In the genomic region with DNA sequence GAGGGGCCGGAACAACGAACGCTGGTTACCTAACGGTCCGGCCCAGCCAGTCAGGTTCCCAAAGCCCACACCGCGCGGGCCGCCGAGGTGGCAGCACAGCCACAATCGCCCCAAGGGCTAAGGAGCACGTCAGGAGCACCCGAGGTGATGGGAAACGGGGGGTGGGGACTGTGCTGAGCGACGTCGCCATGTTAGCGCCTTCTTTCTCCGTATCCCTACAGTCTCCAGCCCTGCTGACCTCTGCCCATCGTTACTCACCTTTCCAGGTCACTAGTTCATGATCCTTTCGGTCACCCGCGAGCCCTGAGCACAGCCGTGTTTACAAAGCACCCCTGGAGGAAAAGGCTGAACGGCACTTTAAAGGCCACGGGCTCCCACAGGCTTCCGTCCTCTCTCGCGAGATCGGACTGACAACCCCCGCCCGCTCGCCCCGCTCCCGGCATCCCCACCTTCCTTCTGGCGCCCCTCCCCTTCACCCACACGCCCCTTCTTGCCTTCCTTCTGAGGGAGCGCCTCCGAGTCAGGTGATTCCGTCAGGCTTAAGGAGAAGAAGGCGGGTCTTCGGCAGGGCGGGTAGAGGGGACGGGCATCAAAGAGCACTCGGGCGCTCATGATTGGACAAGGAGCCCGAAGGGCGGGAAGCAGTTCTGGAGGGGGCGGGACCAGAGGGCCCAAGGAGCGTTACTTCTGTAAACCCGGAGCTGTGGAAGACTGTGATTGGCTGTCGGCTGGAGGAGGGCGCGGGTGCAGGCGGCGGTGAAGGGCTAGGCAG, we compare ENCODE assay signal across 8 cellular contexts. TPM values are rescaled to one million over a fixed set of nuclear protein-coding genes. Genes with fewer than 3 reads are reported as not detected.
A peak's percentile ranks its signal among the peaks of the same experiment; 100 is the strongest.
DNase-seq lines count a peak whose midpoint lies in the region; ATAC-seq and TF ChIP-seq lines count a peak whose summit lies in the region.

A gene with protein sequence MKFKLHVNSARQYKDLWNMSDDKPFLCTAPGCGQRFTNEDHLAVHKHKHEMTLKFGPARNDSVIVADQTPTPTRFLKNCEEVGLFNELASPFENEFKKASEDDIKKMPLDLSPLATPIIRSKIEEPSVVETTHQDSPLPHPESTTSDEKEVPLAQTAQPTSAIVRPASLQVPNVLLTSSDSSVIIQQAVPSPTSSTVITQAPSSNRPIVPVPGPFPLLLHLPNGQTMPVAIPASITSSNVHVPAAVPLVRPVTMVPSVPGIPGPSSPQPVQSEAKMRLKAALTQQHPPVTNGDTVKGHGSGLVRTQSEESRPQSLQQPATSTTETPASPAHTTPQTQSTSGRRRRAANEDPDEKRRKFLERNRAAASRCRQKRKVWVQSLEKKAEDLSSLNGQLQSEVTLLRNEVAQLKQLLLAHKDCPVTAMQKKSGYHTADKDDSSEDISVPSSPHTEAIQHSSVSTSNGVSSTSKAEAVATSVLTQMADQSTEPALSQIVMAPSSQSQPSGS (minus strand): TSS at position 412 of the 772 bp plus-strand sequence. CDS start 31,760 bp downstream, outside the sequence.

- H3K4me3 ChIP-seq in prostate gland, result peak within 1 kb of the TSS; percentile 93 to 98
- peak within 1 kb of the TSS; percentile 76 for H3K4me3 ChIP-seq in urinary bladder (ENCODE audit: low read depth, low read length)

- H3K9me3 ChIP-seq in prostate gland, result no peaks in the 10 kb centered on the region

- peak in 1 of 4 experiments; percentile 8 for TF ChIP-seq CTCF in prostate gland (IDR thresholded peaks at IDR 0.05)

- under 1% methylated on average over 56 of the region's 56 CpGs for WGBS in prostate gland
- under 1% methylated on average over 56 of the region's 56 CpGs for WGBS in urinary bladder

- H3K4me1 ChIP-seq in prostate gland (replicated peaks) (peaks cover 7% of the 10 kb centered on the region), urinary bladder (ENCODE audit: insufficient read depth) (no peaks in the 10 kb centered on the region)

- DNase-seq in NCI-H187 treated with DMSO at 0.1 percent for 48 hours (lab: John Stamatoyannopoulos, UW) (peak; percentile 88), anterior cingulate cortex (lab: John Stamatoyannopoulos, UW) (peak; percentile 81 to 99 (median 97)), left ventricle myocardium superior (peak; percentile 97), prostate gland (ENCODE audit: low spot score) (peak; percentile 99)

- peak; percentile 85 for TF ChIP-seq POLR2A in prostate gland (IDR thresholded peaks at IDR 0.05)

- H3K27ac ChIP-seq in prostate gland (peak within 1 kb of the TSS; percentile 94 to 95), urinary bladder (ENCODE audit: low read depth) (peak within 1 kb of the TSS; percentile 93)

- intact Hi-C loops in T-helper 2 cell treated with Interferon-gamma antibody and Interleukin-4, amounts not matched to agents 100 ng/mL and 5 ng/mL, for 36 hours (cut with micrococcal nuclease), result loop anchor here (1.0 to 10.0 kb wide), 11 partner anchors 13 to 1203 kb away; a partner anchor contains a TSS
- intact Hi-C loops in left ventricle myocardium superior (cut with micrococcal nuclease) (no loop called here), prostate gland (cut with DNase I) (loop anchor here (5.0 kb wide), 1 partner anchor 924 kb away; a partner anchor contains a TSS)

- H3K27me3 ChIP-seq in prostate gland (replicated peaks; ENCODE audit: insufficient read depth), result no peaks in the 10 kb centered on the region

- ATAC-seq in GM18499 (IDR thresholded peaks at IDR 0.05; ENCODE audit: insufficient read depth, unreplicated experiment), result peak; percentile 89
- peak; percentile 97 for ATAC-seq in HG02943 (IDR thresholded peaks at IDR 0.05; ENCODE audit: low read depth, unreplicated experiment)
- ATAC-seq in left ventricle myocardium superior, result peak; percentile 97

- H3K36me3 ChIP-seq in prostate gland (no peaks in the 10 kb centered on the region), urinary bladder (ENCODE audit: insufficient read depth) (peaks cover 2% of the 10 kb centered on the region)

RNA-seq across cellular contexts. Expression of the gene that starts here (rescaled TPM):
- 62.8 TPM in 2 replicates for total RNA-seq in T-helper 2 cell treated with Interferon-gamma antibody and Interleukin-4, amounts not matched to agents 100 ng/mL and 5 ng/mL, for 36 hours
- total RNA-seq in left ventricle myocardium superior, result 24.1 TPM
- 10 to 100 TPM; 35.9 to 56.4 TPM for total RNA-seq in prostate gland
- 117 TPM for total RNA-seq in urinary bladder
- polyA plus RNA-seq in urinary bladder, result 20.4 TPM

Comparison
In these comparisons a context has a peak if more than half of its experiments do, and no peak if none do; other contexts are left out.
1. Peak in every context shown above with its lines: DNase-seq, ATAC-seq, H3K4me3 ChIP-seq and H3K27ac ChIP-seq.